ENCODE assay signal across 9 cellular contexts in the genomic region with DNA sequence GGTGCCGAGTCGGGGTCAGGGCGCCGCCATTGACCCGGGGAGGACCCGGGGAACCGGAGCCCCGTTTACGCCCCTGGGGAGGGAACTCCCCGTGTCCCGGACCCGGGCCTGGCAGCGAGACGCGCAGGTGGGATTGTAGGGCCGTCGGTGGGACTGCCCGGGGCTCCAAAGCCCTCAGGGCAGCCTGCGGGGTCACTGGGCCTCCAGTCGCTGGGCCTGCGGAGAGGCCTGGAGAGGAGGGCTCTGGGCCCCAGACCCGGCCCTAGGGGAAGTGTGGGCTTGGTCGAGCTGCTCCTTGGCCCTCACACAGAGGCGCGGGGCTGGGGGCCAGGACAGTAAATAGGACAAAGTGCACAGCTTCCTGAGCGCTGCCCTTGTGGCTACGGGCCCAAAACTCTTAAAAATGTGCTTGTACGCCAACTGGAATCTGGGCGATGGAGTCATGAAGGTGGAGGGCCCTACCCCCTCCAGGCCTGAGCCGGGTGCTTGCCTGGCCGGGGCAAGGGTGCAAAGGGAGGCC. TPM values are rescaled to one million over a fixed set of nuclear protein-coding genes. Genes with fewer than 3 reads are reported as not detected.
DNase-seq lines count a peak whose midpoint lies in the region; ATAC-seq and TF ChIP-seq lines count a peak whose summit lies in the region.
"Had no signal": no experiment of that assay in that cellular context is flagged by ENCODE, and none has a peak within 500 bp of the region (broad histone marks: within the 10 kb centered on the region; RNA-seq: fewer than 3 reads in every experiment).

No MANE protein-coding gene starts in this region.

- TF ChIP-seq CTCF in mammary epithelial cell (conservative IDR thresholded peaks at IDR 0.05 in 1 of 2, IDR thresholded peaks at IDR 0.05 in 1 of 2; ENCODE audit: extremely low read depth in 1 of 2, insufficient read depth in 1 of 2, low read depth in 1 of 2, low read length in 2 of 2) (no peak), lower lobe of right lung (IDR thresholded peaks at IDR 0.05) (no peak), uterus (IDR thresholded peaks at IDR 0.05) (no peak)

- H3K4me3 Mint-ChIP-seq in activated naive CD4-positive, alpha-beta T cell treated with anti-CD3 and anti-CD28 coated beads, Interleukin-2, amount 50 U/mL, for 24 hours: peak overlapping the region; percentile 11

- H3K4me1 ChIP-seq in mammary epithelial cell (ENCODE audit: insufficient read depth, low read length) (peaks cover 19% of the 10 kb centered on the region), lower lobe of right lung (peaks cover 27% of the 10 kb centered on the region), uterus (no peaks in the 10 kb centered on the region)

- H3K27me3 ChIP-seq in mammary epithelial cell (ENCODE audit: insufficient read depth, low read length): no peaks in the 10 kb centered on the region
- H3K27me3 ChIP-seq in lower lobe of right lung (ENCODE audit: low read depth): no peaks in the 10 kb centered on the region
- no peaks in the 10 kb centered on the region for H3K27me3 ChIP-seq in uterus

- peak; percentile 68 to 70 for ATAC-seq in lower lobe of right lung
- ATAC-seq in GM18867 (IDR thresholded peaks at IDR 0.05; ENCODE audit: unreplicated experiment): no peak
- no peak for ATAC-seq in GM18873 (IDR thresholded peaks at IDR 0.05; ENCODE audit: low FRiP score, unreplicated experiment)

- dilution Hi-C loops in mammary epithelial cell (cut with HindIII; ENCODE audit: low sequenced_read_pairs): loop anchor here (25.0 kb wide), 1 partner anchor 231 kb away; no protein-coding TSS in a partner anchor

- TF ChIP-seq POLR2A in uterus (IDR thresholded peaks at IDR 0.05): no peak

- no peaks in the 10 kb centered on the region for H3K9me3 Mint-ChIP-seq in activated naive CD4-positive, alpha-beta T cell treated with anti-CD3 and anti-CD28 coated beads, Interleukin-2, amount 50 U/mL, for 24 hours

- in situ Hi-C loops in mammary epithelial cell (cut with MboI; ENCODE audit: low sequenced_read_pairs in 2 of 2): no loop called here

- no peaks in the 10 kb centered on the region for H3K36me3 ChIP-seq in mammary epithelial cell (ENCODE audit: insufficient read depth, low read length)
- peaks cover 2% of the 10 kb centered on the region for H3K36me3 ChIP-seq in lower lobe of right lung
- H3K36me3 ChIP-seq in uterus: no peaks in the 10 kb centered on the region

- CTCF ChIA-PET in mammary epithelial cell (lab: Charles Lee; ENCODE audit: low non-redundant PET): no interaction called here

- peaks cover 14% of the 10 kb centered on the region for H3K27me3 Mint-ChIP-seq in activated naive CD4-positive, alpha-beta T cell treated with anti-CD3 and anti-CD28 coated beads, Interleukin-2, amount 50 U/mL, for 24 hours

- H3K27ac ChIP-seq in mammary epithelial cell (ENCODE audit: insufficient read depth, low read depth, low read length) (no peak overlapping the region), lower lobe of right lung (peak overlapping the region; percentile 92), uterus (peak overlapping the region; percentile 20 to 88)

- H3K9ac ChIP-seq in mammary epithelial cell (ENCODE audit: insufficient read depth, low read length): no peak overlapping the region

- H3K79me2 ChIP-seq in mammary epithelial cell (ENCODE audit: insufficient read depth, low read length): no peaks in the 10 kb centered on the region

- DNase-seq in activated naive CD4-positive, alpha-beta T cell treated with anti-CD3 and anti-CD28 coated beads, Interleukin-2, amount 50 U/mL, for 16 hours: no peak
- DNase-seq in mammary epithelial cell (no peak), lower lobe of right lung (peak; percentile 61), uterus (peak in 1 of 2 donors; percentile 35), NCI-H524 treated with DMSO at 0.1 percent for 48 hours (lab: John Stamatoyannopoulos, UW) (no peak)

- WGBS in mammary epithelial cell (ENCODE audit: low coverage, missing lambda C conversion rate): 42% methylated on average over 5 of the region's 31 CpGs

- H2AFZ ChIP-seq in mammary epithelial cell (ENCODE audit: low read depth, low read length): peak overlapping the region; percentile 92

- no peaks in the 10 kb centered on the region for H4K20me1 ChIP-seq in mammary epithelial cell (ENCODE audit: insufficient read depth, low read length)

- H3K4me1 Mint-ChIP-seq in activated naive CD4-positive, alpha-beta T cell treated with anti-CD3 and anti-CD28 coated beads, Interleukin-2, amount 50 U/mL, for 24 hours: peaks cover 8% of the 10 kb centered on the region

- no peak overlapping the region for H3K27ac Mint-ChIP-seq in activated naive CD4-positive, alpha-beta T cell treated with anti-CD3 and anti-CD28 coated beads, Interleukin-2, amount 50 U/mL, for 24 hours

- BruUV-seq in mammary epithelial cell (replicated peaks; lab: Mats Ljungman, UMichigan): no TSS peak

- H3K36me3 Mint-ChIP-seq in activated naive CD4-positive, alpha-beta T cell treated with anti-CD3 and anti-CD28 coated beads, Interleukin-2, amount 50 U/mL, for 24 hours: peaks cover 1% of the 10 kb centered on the region

- H3K4me3 ChIP-seq in mammary epithelial cell (replicated peaks in 1 of 3; ENCODE audit: insufficient read depth in 1 of 3, low read depth in 2 of 3, low read length in 3 of 3) (peak overlapping the region; percentile 52 to 63 (median 56)), lower lobe of right lung (peak overlapping the region; percentile 75), uterus (peak overlapping the region; percentile 35 to 52)

- H3K9me3 ChIP-seq in mammary epithelial cell (replicated peaks; ENCODE audit: insufficient read depth, low read length) (no peaks in the 10 kb centered on the region), lower lobe of right lung (no peaks in the 10 kb centered on the region), uterus (no peaks in the 10 kb centered on the region)

- H3K4me2 ChIP-seq in mammary epithelial cell (ENCODE audit: insufficient read depth, low read depth, low read length): peak overlapping the region; percentile 88

- intact Hi-C loops in mammary epithelial cell (cut with micrococcal nuclease) (no loop called here), lower lobe of right lung (cut with DNase I) (no loop called here), uterus (cut with DNase I; ENCODE audit: low total_unique reads) (no loop called here)

RNA-seq across cellular contexts. Expression of a gene that starts 0.7 kb away (rescaled TPM):
- total RNA-seq in mammary epithelial cell (10 to 100 TPM in 1 of 2 donors, 1 to 10 TPM in 1; 6.9 to 30.8 TPM), lower lobe of right lung (29.5 TPM), uterus (10 to 100 TPM in 3 of 4 donors, 1 to 10 TPM in 1; 7.9 to 26.9 (median 14.1) TPM)
- polyA plus RNA-seq in mammary epithelial cell: 9.6 TPM
- polyA minus RNA-seq in mammary epithelial cell: not detected
- total RNA-seq: M059J had no signal

Comparison
In these comparisons a context has a peak if more than half of its experiments do, and no peak if none do; other contexts are left out.
1. ATAC-seq: peak in lower lobe of right lung (2 of 2); none in GM18867 (single experiment) and GM18873 (single experiment).
2. Peak in every context shown above with its lines, with median percentiles within 50 percentile points of each other: H3K4me3 ChIP-seq.